22 cellular contexts compared by ENCODE assay signal in the genomic region with DNA sequence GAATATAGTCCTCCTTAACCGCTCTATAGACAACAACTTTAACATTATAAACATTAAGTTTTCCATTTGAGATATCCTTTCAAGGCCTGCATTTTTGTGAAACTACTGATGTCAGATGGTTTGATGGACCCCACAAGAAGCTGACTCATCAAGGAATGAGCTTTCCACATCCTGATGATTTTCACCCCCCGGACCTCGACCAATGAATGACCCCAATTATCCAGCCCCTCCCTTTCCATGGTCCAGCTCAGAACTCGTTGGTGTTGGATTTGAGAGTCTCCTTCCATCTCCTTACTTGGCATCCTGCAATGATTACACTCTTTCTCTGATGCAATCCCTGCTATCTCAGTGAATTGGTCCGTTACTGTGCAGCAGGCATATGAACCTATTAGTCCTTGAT. TPM values are rescaled to one million over a fixed set of nuclear protein-coding genes. Genes with fewer than 3 reads are reported as not detected.
DNase-seq lines count a peak whose midpoint lies in the region; ATAC-seq and TF ChIP-seq lines count a peak whose summit lies in the region.
"Had no signal": no experiment of that assay in that cellular context is flagged by ENCODE, and none has a peak within 500 bp of the region (broad histone marks: within the 10 kb centered on the region; RNA-seq: fewer than 3 reads in every experiment).

No MANE protein-coding gene starts in this region.

- TF ChIP-seq CTCF in fibroblast of mammary gland (conservative IDR thresholded peaks at IDR 0.05; ENCODE audit: control insufficient read depth, insufficient read depth, low read depth, low read length) (no peak), lower lobe of right lung (IDR thresholded peaks at IDR 0.05) (no peak)

- H3K27me3 ChIP-seq in lower lobe of right lung (ENCODE audit: low read depth), result no peaks in the 10 kb centered on the region
- H3K27me3 ChIP-seq: MG63 had no signal

- peak; percentile 68 for DNase-seq in HT1080 (ENCODE audit: low read depth)
- DNase-seq in astrocyte of the hippocampus (ENCODE audit: low read depth, low spot score), result peak; percentile 20
- DNase-seq in fibroblast of mammary gland (ENCODE audit: low read depth), result peak; percentile 41
- no peak for DNase-seq in lower lobe of right lung
- DNase-seq in dedifferentiated amniotic fluid mesenchymal stem cell (ENCODE audit: extremely low spot score), result no peak
- DNase-seq in COLO668 (lab: John Stamatoyannopoulos, UW; ENCODE audit: unreplicated experiment), result no peak
- DNase-seq: C1 segment of cervical spinal cord; Caco-2; CD4-positive, alpha-beta memory T cell; IMR-90; KG1; MG63; NCI-H1105 treated with DMSO at 0.1 percent for 48 hours; NCI-H146; NCI-H1930; NCI-H446; NCI-H524 treated with DMSO at 0.1 percent for 48 hours; NCI-H774; PC-9; Right ventricle myocardium superior; RPMI8226 had no signal

- ATAC-seq in lower lobe of right lung (no peak), HG03159 (IDR thresholded peaks at IDR 0.05; ENCODE audit: unreplicated experiment) (no peak)

- peaks cover 8% of the 10 kb centered on the region for H3K9me3 ChIP-seq in lower lobe of right lung

- no peaks in the 10 kb centered on the region for H3K36me3 ChIP-seq in lower lobe of right lung
- H3K36me3 ChIP-seq: MG63 had no signal

- no peak overlapping the region for H3K4me3 ChIP-seq in fibroblast of mammary gland (ENCODE audit: control insufficient read depth, low read depth, low read length)
- no peak overlapping the region for H3K4me3 ChIP-seq in lower lobe of right lung
- H3K4me3 ChIP-seq: MG63, PC-9 had no signal

- intact Hi-C loops in lower lobe of right lung (cut with DNase I), result no loop called here

- no peaks in the 10 kb centered on the region for H3K4me1 ChIP-seq in lower lobe of right lung
- H3K4me1 ChIP-seq: Caco-2 had no signal

- H3K27ac ChIP-seq in lower lobe of right lung, result no peak overlapping the region
- H3K27ac ChIP-seq: PC-9 had no signal

RNA-seq across cellular contexts. Expression of gene GUCY1A2, which starts 31.9 kb away (rescaled TPM):
- 0.27 and 0.84 TPM in 2 replicates for total RNA-seq in HT1080 (2014; rRNA removed; shearing (Covaris generic))
- polyA plus RNA-seq in HT1080 (2015; cell fraction: cytosol; rRNA removed), result 0.14 and 0.16 TPM in 2 replicates
- polyA plus RNA-seq in HT1080 (2015; cell fraction: nucleus; rRNA removed), result 0.23 and 0.35 TPM in 2 replicates
- 23.5 TPM for total RNA-seq in lower lobe of right lung
- total RNA-seq: Caco-2, PC-9 had no signal
- polyA plus RNA-seq: CD4-positive, alpha-beta memory T cell had no signal

Comparison
In these comparisons a context has a peak if more than half of its experiments do, and no peak if none do; other contexts are left out.
1. DNase-seq: peak in HT1080 (single experiment), astrocyte of the hippocampus (single experiment) and fibroblast of mammary gland (single experiment); none in lower lobe of right lung (single experiment), dedifferentiated amniotic fluid mesenchymal stem cell (single experiment) and COLO668 (single experiment).
2. RNA of gene GUCY1A2, which starts 31.9 kb away (total RNA-seq): 23.5 TPM in lower lobe of right lung (single experiment); 0.27 to 0.84 TPM in HT1080; every median in the first group is over 10 times any median in the second.